ENCODE assay signal across 15 cellular contexts in the genomic region with DNA sequence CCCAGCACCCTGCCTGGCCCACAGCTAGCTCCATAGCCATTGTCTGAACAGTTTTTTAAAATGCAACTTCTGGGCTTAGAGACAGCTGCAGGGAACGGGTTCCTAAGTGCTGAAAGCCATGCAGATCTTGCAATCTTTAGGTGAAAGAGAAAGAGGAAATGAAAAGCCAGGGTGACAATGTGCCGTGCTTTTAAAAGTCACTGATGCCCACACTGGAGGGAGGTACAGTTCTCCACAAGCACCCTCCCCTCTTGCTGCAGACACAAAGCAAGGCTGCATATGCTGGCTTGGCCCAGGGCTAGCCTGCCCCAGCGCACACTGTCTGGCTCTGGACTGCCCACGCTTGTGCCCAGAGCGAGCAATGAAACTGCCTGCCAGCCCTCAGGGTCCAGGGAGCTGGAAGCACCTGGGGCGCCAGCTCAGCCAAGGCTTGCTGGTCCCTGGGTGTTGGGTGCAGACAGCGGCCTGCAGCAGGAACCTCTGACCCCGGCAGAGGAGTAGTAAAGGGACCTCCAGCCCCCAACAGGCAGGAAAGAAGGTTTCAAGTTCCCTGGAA.
"Had no signal": no experiment of that assay in that cellular context is flagged by ENCODE, and none has a peak within 500 bp of the region (broad histone marks: within the 10 kb centered on the region; RNA-seq: fewer than 3 reads in every experiment).

No MANE protein-coding gene starts in this region.

- H3K27me3 ChIP-seq: foreskin keratinocyte, hepatocyte, pancreas, upper lobe of left lung, uterus had no signal

- H2AFZ ChIP-seq: hepatocyte had no signal

- H3K36me3 ChIP-seq: left ventricle myocardium inferior, lower lobe of right lung, pancreas, tibial artery, upper lobe of left lung, uterus had no signal

- H3K4me3 ChIP-seq: hepatocyte, left ventricle myocardium inferior, lower lobe of right lung, pancreas, tibial artery, upper lobe of left lung, uterus had no signal

- H3K4me1 ChIP-seq: foreskin keratinocyte, left ventricle myocardium inferior, lower lobe of right lung, pancreas, tibial artery, upper lobe of left lung, uterus had no signal

- H3K9me3 ChIP-seq: left ventricle myocardium inferior, lower lobe of right lung, pancreas, tibial artery, upper lobe of left lung, uterus had no signal

- H3K4me2 ChIP-seq: hepatocyte had no signal

- H3K27ac ChIP-seq: foreskin keratinocyte, hepatocyte, left ventricle myocardium inferior, lower lobe of right lung, pancreas, tibial artery, upper lobe of left lung, uterus had no signal

- H3K79me2 ChIP-seq: hepatocyte had no signal

- DNase-seq: dermis blood vessel endothelial cell; foreskin keratinocyte; kidney; left cardiac atrium; left ventricle myocardium inferior; lower lobe of right lung; natural killer cell; nucleus accumbens; pancreas; small intestine; stimulated activated CD4-positive, alpha-beta T cell treated with anti-CD3 and anti-CD28 coated beads, Interleukin-12 subunit alpha, Interleukin-12 subunit beta, amount 100 ng/mL, for 4 hours; tibial artery; upper lobe of left lung; uterus had no signal
